ENCODE assay signal across 6 cellular contexts in the genomic region with DNA sequence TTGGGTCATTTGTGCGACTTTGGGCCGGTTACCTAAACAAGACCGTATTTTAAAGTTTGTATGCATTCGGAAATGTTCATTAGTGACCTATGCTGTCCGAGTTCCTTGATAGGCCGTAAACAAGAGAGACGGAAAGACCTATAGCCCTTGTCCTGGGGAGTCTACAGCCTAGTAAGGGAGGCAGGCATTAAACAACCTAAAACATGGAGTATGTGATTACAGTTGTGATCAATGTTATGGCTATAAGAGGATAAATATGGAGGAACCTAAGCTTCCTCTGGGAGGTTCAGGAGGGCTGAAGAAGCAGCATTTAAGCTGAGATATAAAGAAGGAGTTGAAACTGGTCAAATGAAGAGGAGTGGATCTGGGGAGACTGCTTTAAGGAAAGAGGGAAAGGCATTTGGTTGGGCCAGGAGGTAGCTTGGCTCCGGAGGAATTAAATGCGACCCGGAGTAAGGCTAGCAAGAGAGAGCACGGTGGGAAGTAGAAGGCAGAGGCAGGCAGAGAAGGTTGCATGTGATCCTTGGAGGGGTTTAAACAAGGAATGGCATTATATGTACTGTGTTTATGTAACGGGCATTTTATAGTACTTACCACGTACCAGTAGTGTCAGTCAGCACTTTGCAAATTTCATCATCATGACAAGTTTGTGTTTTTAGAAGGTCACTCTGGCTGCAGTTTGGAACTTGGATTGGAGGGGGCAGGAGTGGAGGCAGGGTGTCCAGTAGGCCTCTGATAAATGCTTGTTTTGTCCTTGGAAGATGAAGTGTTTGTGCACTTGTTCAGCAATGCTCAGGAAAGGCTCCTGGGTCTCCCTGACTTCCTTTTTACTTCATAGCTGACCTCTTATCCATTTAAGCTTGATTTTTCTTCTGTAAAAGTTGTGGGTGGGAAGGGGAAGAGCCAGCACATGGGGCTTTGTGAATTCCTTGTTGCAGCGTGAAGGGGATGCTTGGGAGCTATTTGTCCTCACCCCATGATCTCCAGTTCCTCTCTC. TPM values are rescaled to one million over a fixed set of nuclear protein-coding genes. Genes with fewer than 3 reads are reported as not detected.
DNase-seq lines count a peak whose midpoint lies in the region; ATAC-seq, FAIRE-seq and TF ChIP-seq lines count a peak whose summit lies in the region.

No MANE protein-coding gene starts in this region.

- no peak for DNase-seq in CD8-positive, alpha-beta memory T cell
- DNase-seq in T-cell (no peak), keratinocyte (ENCODE audit: low read depth, low spot score) (no peak), NCI-H2081 (lab: John Stamatoyannopoulos, UW) (no peak), NCI-H748 (lab: John Stamatoyannopoulos, UW; ENCODE audit: unreplicated experiment) (no peak)
- DNase-seq in stimulated activated CD4-positive, alpha-beta T cell treated with anti-CD3 and anti-CD28 coated beads, Interleukin-2, amount 100 ng/mL, for 48 hours, result no peak

- no peak for ATAC-seq in T-cell (replicated peaks in 1 of 4)

- peak; percentile 41 for FAIRE-seq in keratinocyte (lab: Jason Lieb, UNC)

- H3K9me3 ChIP-seq in CD8-positive, alpha-beta memory T cell (ENCODE audit: low read length), result no peaks in the 10 kb centered on the region
- H3K9me3 ChIP-seq in keratinocyte (ENCODE audit: control insufficient read depth, low read depth, low read length), result no peaks in the 10 kb centered on the region

- H3K9ac ChIP-seq in keratinocyte (ENCODE audit: control insufficient read depth, extremely low read depth, insufficient read depth, low read length), result peak overlapping the region; percentile 31

- peaks cover 2% of the 10 kb centered on the region for H4K20me1 ChIP-seq in keratinocyte (ENCODE audit: control insufficient read depth, extremely low read depth, insufficient read depth, low read length)

- H3K36me3 ChIP-seq in CD8-positive, alpha-beta memory T cell (ENCODE audit: insufficient read depth, low read length), result no peaks in the 10 kb centered on the region
- H3K36me3 ChIP-seq in keratinocyte (ENCODE audit: control insufficient read depth in 2 of 2, extremely low read depth in 1 of 2, insufficient read depth in 2 of 2, low read length in 2 of 2), result peaks cover 0 to 18% of the 10 kb centered on the region in 2 experiments

- POLR2A ChIA-PET in CD8-positive, alpha-beta memory T cell (lab: Charles Lee), result interaction anchor here (0.9 to 2.1 kb wide), 7 partner anchors 11 to 287 kb away, joined by 3 to 20 read pairs (median 5); a partner anchor contains a TSS
- POLR2A ChIA-PET in T-cell (lab: Charles Lee), result interaction anchor here (0.6 to 1.3 kb wide), 3 partner anchors 48 to 202 kb away, joined by 4 to 10 read pairs (median 4); a partner anchor contains a TSS

- H3K4me2 ChIP-seq in keratinocyte (ENCODE audit: control insufficient read depth, extremely low read depth, insufficient read depth, low read depth, low read length), result peak overlapping the region; percentile 23

- H3K4me3 ChIP-seq in CD8-positive, alpha-beta memory T cell (ENCODE audit: low read length), result peak overlapping the region; percentile 89
- no peak overlapping the region for H3K4me3 ChIP-seq in keratinocyte (ENCODE audit: control insufficient read depth in 2 of 3, extremely low read depth in 1 of 3, insufficient read depth in 2 of 3, low read depth in 1 of 3, low read length in 3 of 3)

- H2AFZ ChIP-seq in keratinocyte (ENCODE audit: control insufficient read depth, low read length), result no peak overlapping the region

- dilution Hi-C loops in keratinocyte (cut with MboI; ENCODE audit: extremely low pct_ligation_motif_present, low sequenced_read_pairs), result loop anchor here (5.0 kb wide), 1 partner anchor 39 kb away; no protein-coding TSS in a partner anchor

- H3K27me3 ChIP-seq in CD8-positive, alpha-beta memory T cell (ENCODE audit: insufficient read depth, low read length, poor library complexity, severe bottlenecking), result no peaks in the 10 kb centered on the region
- H3K27me3 ChIP-seq in keratinocyte (ENCODE audit: control insufficient read depth, extremely low read depth, insufficient read depth, low read length), result no peaks in the 10 kb centered on the region

- TF ChIP-seq CTCF in keratinocyte (optimal IDR thresholded peaks at IDR 0.05 in 1 of 3, IDR thresholded peaks at IDR 0.05 in 1 of 3, conservative IDR thresholded peaks at IDR 0.05 in 1 of 3; ENCODE audit: extremely low read depth in 1 of 3, insufficient read depth in 2 of 3, low read length in 3 of 3), result no peak

- peak overlapping the region; percentile 87 to 95 (median 89) for H3K4me3 Mint-ChIP-seq in CD8-positive, alpha-beta memory T cell
- peak overlapping the region; percentile 82 to 88 (median 85) for H3K4me3 Mint-ChIP-seq in T-cell

- no peaks in the 10 kb centered on the region for H3K9me3 Mint-ChIP-seq in CD8-positive, alpha-beta memory T cell
- H3K9me3 Mint-ChIP-seq in T-cell, result no peaks in the 10 kb centered on the region

- H3K9me1 ChIP-seq in keratinocyte (ENCODE audit: control insufficient read depth, extremely low read depth, insufficient read depth, low read length), result no peaks in the 10 kb centered on the region

- CTCF ChIA-PET in CD8-positive, alpha-beta memory T cell (lab: Charles Lee), result interaction anchor here (0.5 to 3.8 kb wide), 9 partner anchors 10 to 75 kb away, joined by 3 to 39 read pairs (median 9); a partner anchor contains a TSS
- CTCF ChIA-PET in T-cell (lab: Charles Lee), result interaction anchor here (0.6 to 3.3 kb wide), 9 partner anchors 11 to 75 kb away, joined by 3 to 22 read pairs (median 9); a partner anchor contains a TSS

- H3K4me1 ChIP-seq in CD8-positive, alpha-beta memory T cell (ENCODE audit: insufficient read depth, low read length), result peaks cover 26% of the 10 kb centered on the region
- H3K4me1 ChIP-seq in keratinocyte (ENCODE audit: control insufficient read depth, extremely low read depth, insufficient read depth, low read length), result peaks cover 48% of the 10 kb centered on the region

- H3K36me3 Mint-ChIP-seq in CD8-positive, alpha-beta memory T cell, result peaks cover 0 to 1% (median 0%) of the 10 kb centered on the region in 3 donors
- H3K36me3 Mint-ChIP-seq in T-cell, result no peaks in the 10 kb centered on the region

- H3K27ac ChIP-seq in CD8-positive, alpha-beta memory T cell (ENCODE audit: low read depth, low read length), result peak overlapping the region; percentile 79
- H3K27ac ChIP-seq in keratinocyte (ENCODE audit: control insufficient read depth, insufficient read depth, low read length), result peak overlapping the region; percentile 59

- H3K4me1 Mint-ChIP-seq in CD8-positive, alpha-beta memory T cell, result peaks cover 14 to 30% (median 25%) of the 10 kb centered on the region in 3 donors
- H3K4me1 Mint-ChIP-seq in T-cell, result peaks cover 18 to 32% (median 22%) of the 10 kb centered on the region in 3 donors

- H3K27me3 Mint-ChIP-seq in CD8-positive, alpha-beta memory T cell, result no peaks in the 10 kb centered on the region
- no peaks in the 10 kb centered on the region for H3K27me3 Mint-ChIP-seq in T-cell

- peak overlapping the region; percentile 58 to 96 (median 89) for H3K27ac Mint-ChIP-seq in CD8-positive, alpha-beta memory T cell
- peak overlapping the region; percentile 47 to 64 for H3K27ac Mint-ChIP-seq in T-cell

- H3K79me2 ChIP-seq in keratinocyte (ENCODE audit: control insufficient read depth, insufficient read depth, low read length), result peaks cover 37% of the 10 kb centered on the region

RNA-seq across cellular contexts. Expression of a gene that starts 1.0 kb away (rescaled TPM):
- total RNA-seq in CD8-positive, alpha-beta memory T cell, result 1 to 10 TPM; 2.3 TPM
- 3.1 TPM for polyA plus RNA-seq in CD8-positive, alpha-beta memory T cell
- 10 to 100 TPM in 1 of 5 donors, 1 to 10 TPM in 4; 2.4 to 10.0 (median 3.6) TPM for total RNA-seq in T-cell
- polyA plus RNA-seq in keratinocyte, result 22.3 to 83.2 TPM (median 48.8 TPM) in 3 replicates
- polyA plus RNA-seq in keratinocyte (2011; ENCODE audit: low read depth), result 35.6 TPM
- 46.4 and 55.3 TPM in 2 replicates for polyA plus RNA-seq in keratinocyte (2011; cell fraction: cytosol; rRNA removed)
- 55.8 and 77.0 TPM in 2 replicates for polyA plus RNA-seq in keratinocyte (2011; cell fraction: nucleus; rRNA removed)
- polyA plus RNA-seq in keratinocyte (2012; ENCODE audit: low replicate concordance), result 28.2 and 159 TPM in 2 replicates
- polyA minus RNA-seq in keratinocyte, result 26.9 to 46.4 TPM (median 32.3 TPM) in 3 replicates
- 62.0 TPM for polyA minus RNA-seq in keratinocyte (2011; cell fraction: cytosol; rRNA and poly(A)+ RNA removed)
- 53.1 and 56.0 TPM in 2 replicates for polyA minus RNA-seq in keratinocyte (2011; cell fraction: nucleus; rRNA and poly(A)+ RNA removed)

RNA-seq across cellular contexts. Expression of a gene that starts 25.4 kb away (rescaled TPM):
- total RNA-seq in CD8-positive, alpha-beta memory T cell, result 1 to 10 TPM; 4.3 to 4.7 TPM
- 0.15 TPM for polyA plus RNA-seq in CD8-positive, alpha-beta memory T cell
- total RNA-seq in T-cell, result 1 to 10 TPM; 1.3 to 2.4 (median 1.5) TPM
- 24.0 to 85.1 TPM (median 39.7 TPM) in 3 replicates for polyA plus RNA-seq in keratinocyte
- 3.6 TPM for polyA plus RNA-seq in keratinocyte (2011; ENCODE audit: low read depth)
- 54.3 and 80.9 TPM in 2 replicates for polyA plus RNA-seq in keratinocyte (2011; cell fraction: cytosol; rRNA removed)
- polyA plus RNA-seq in keratinocyte (2011; cell fraction: nucleus; rRNA removed), result 88.1 and 97.3 TPM in 2 replicates
- 16.9 and 47.1 TPM in 2 replicates for polyA plus RNA-seq in keratinocyte (2012; ENCODE audit: low replicate concordance)
- 26.4 to 53.8 TPM (median 34.8 TPM) in 3 replicates for polyA minus RNA-seq in keratinocyte
- 62.7 TPM for polyA minus RNA-seq in keratinocyte (2011; cell fraction: cytosol; rRNA and poly(A)+ RNA removed)
- 26.9 and 36.7 TPM in 2 replicates for polyA minus RNA-seq in keratinocyte (2011; cell fraction: nucleus; rRNA and poly(A)+ RNA removed)

RNA-seq across cellular contexts. Expression of a gene that starts 47.6 kb away (rescaled TPM):
- 10 to 100 TPM; 15.6 to 15.9 TPM for total RNA-seq in CD8-positive, alpha-beta memory T cell
- polyA plus RNA-seq in CD8-positive, alpha-beta memory T cell, result 11.4 TPM
- total RNA-seq in T-cell, result 10 to 100 TPM in 4 of 5 donors, 1 to 10 TPM in 1; 9.0 to 23.1 (median 11.0) TPM
- 51.3 to 73.3 TPM (median 63.8 TPM) in 3 replicates for polyA plus RNA-seq in keratinocyte
- polyA plus RNA-seq in keratinocyte (2011; ENCODE audit: low read depth), result 15.0 TPM
- polyA plus RNA-seq in keratinocyte (2011; cell fraction: cytosol; rRNA removed), result 63.5 and 72.3 TPM in 2 replicates
- polyA plus RNA-seq in keratinocyte (2011; cell fraction: nucleus; rRNA removed), result 77.0 and 83.5 TPM in 2 replicates
- polyA plus RNA-seq in keratinocyte (2012; ENCODE audit: low replicate concordance), result 43.1 and 51.3 TPM in 2 replicates
- 44.8 to 69.0 TPM (median 54.8 TPM) in 3 replicates for polyA minus RNA-seq in keratinocyte
- polyA minus RNA-seq in keratinocyte (2011; cell fraction: cytosol; rRNA and poly(A)+ RNA removed), result 37.0 TPM
- polyA minus RNA-seq in keratinocyte (2011; cell fraction: nucleus; rRNA and poly(A)+ RNA removed), result 29.9 and 44.9 TPM in 2 replicates

RNA-seq across cellular contexts. Expression of a gene that starts 48.8 kb away (rescaled TPM):
- 10 to 100 TPM; 27.4 to 28.6 TPM for total RNA-seq in CD8-positive, alpha-beta memory T cell
- polyA plus RNA-seq in CD8-positive, alpha-beta memory T cell, result 31.4 TPM
- 10 to 100 TPM; 57.6 to 68.0 (median 60.0) TPM for total RNA-seq in T-cell
- polyA plus RNA-seq in keratinocyte, result 14.2 to 23.2 TPM (median 14.3 TPM) in 3 replicates
- 10.1 TPM for polyA plus RNA-seq in keratinocyte (2011; ENCODE audit: low read depth)
- polyA plus RNA-seq in keratinocyte (2011; cell fraction: cytosol; rRNA removed), result 5.8 and 6.5 TPM in 2 replicates
- polyA plus RNA-seq in keratinocyte (2011; cell fraction: nucleus; rRNA removed), result 66.2 and 75.9 TPM in 2 replicates
- polyA plus RNA-seq in keratinocyte (2012; ENCODE audit: low replicate concordance), result 10.9 and 15.3 TPM in 2 replicates
- 12.6 to 19.6 TPM (median 18.3 TPM) in 3 replicates for polyA minus RNA-seq in keratinocyte
- polyA minus RNA-seq in keratinocyte (2011; cell fraction: cytosol; rRNA and poly(A)+ RNA removed), result 10.9 TPM
- polyA minus RNA-seq in keratinocyte (2011; cell fraction: nucleus; rRNA and poly(A)+ RNA removed), result 28.7 and 34.0 TPM in 2 replicates

RNA-seq across cellular contexts. Expression of a gene that starts 54.8 kb away (rescaled TPM):
- total RNA-seq in CD8-positive, alpha-beta memory T cell, result 1 to 10 TPM; 2.7 to 3.1 TPM
- 1.7 TPM for polyA plus RNA-seq in CD8-positive, alpha-beta memory T cell
- total RNA-seq in T-cell, result 1 to 10 TPM in 4 of 5 donors, under 1 TPM in 1; 0.84 to 4.4 (median 1.5) TPM
- polyA plus RNA-seq in keratinocyte, result 9.1 to 12.6 TPM (median 10.3 TPM) in 3 replicates
- 2.9 TPM for polyA plus RNA-seq in keratinocyte (2011; ENCODE audit: low read depth)
- polyA plus RNA-seq in keratinocyte (2011; cell fraction: cytosol; rRNA removed), result 11.7 and 13.4 TPM in 2 replicates
- polyA plus RNA-seq in keratinocyte (2011; cell fraction: nucleus; rRNA removed), result 8.6 and 10.0 TPM in 2 replicates
- 8.6 and 13.0 TPM in 2 replicates for polyA plus RNA-seq in keratinocyte (2012; ENCODE audit: low replicate concordance)
- polyA minus RNA-seq in keratinocyte, result 3.0 to 4.8 TPM (median 3.9 TPM) in 3 replicates
- 3.5 TPM for polyA minus RNA-seq in keratinocyte (2011; cell fraction: cytosol; rRNA and poly(A)+ RNA removed)
- 2.8 and 4.3 TPM in 2 replicates for polyA minus RNA-seq in keratinocyte (2011; cell fraction: nucleus; rRNA and poly(A)+ RNA removed)
